1 cellular context compared by ENCODE assay signal in genomic region chr5:155728857-155729683, GRCh38.
TF ChIP-seq lines count a peak whose summit lies in the region.

No MANE protein-coding gene starts in this region.

TF ChIP-seq in GM23338, 12 proteins besides CTCF, POLR2A, EP300 and RAD21:
- no peak for TF ChIP-seq ZNF462 (CRISPR knock-in tag; IDR thresholded peaks at IDR 0.05)
- peak; percentile 62 for TF ChIP-seq EZH2 (IDR thresholded peaks at IDR 0.05; ENCODE audit: low read depth, unreplicated experiment)
